8 cellular contexts compared by ENCODE assay signal in genomic region chr18:36819621-36820020, GRCh38.
"Had no signal": no experiment of that assay in that cellular context is flagged by ENCODE, and none has a peak within 500 bp of the region (broad histone marks: within the 10 kb centered on the region; RNA-seq: fewer than 3 reads in every experiment).

No MANE protein-coding gene starts in this region.

- FAIRE-seq: H1, H54, HepG2 had no signal

- H2AFZ ChIP-seq: GM23338 had no signal

- H3K4me3 ChIP-seq: GM23338 had no signal

- DNase-seq: H9, HCEC 1CT, HFFc6 had no signal

- ATAC-seq: GM23338, HepG2 had no signal

- H3K27ac ChIP-seq: HL-60 had no signal

- H3K4me2 ChIP-seq: GM23338 had no signal
